In genomic region chr5:151094054-151094858, GRCh38 we compare ENCODE assay signal across 8 cellular contexts. TPM values are rescaled to one million over a fixed set of nuclear protein-coding genes. Genes with fewer than 3 reads are reported as not detected.
A peak's percentile ranks its signal among the peaks of the same experiment; 100 is the strongest.
DNase-seq lines count a peak whose midpoint lies in the region; ATAC-seq lines count a peak whose summit lies in the region.

No MANE protein-coding gene starts in this region.

- H3K36me3 ChIP-seq in Karpas-422 (ENCODE audit: insufficient read depth, low read length) (no peaks in the 10 kb centered on the region; the same call in 1 of the 2 replicates), neuronal stem cell (replicated peaks in 1 of 2; ENCODE audit: control insufficient read depth in 2 of 2, insufficient read depth in 2 of 2, low read length in 2 of 2) (no peaks in the 10 kb centered on the region)

- ATAC-seq in GM21529 (IDR thresholded peaks at IDR 0.05; ENCODE audit: unreplicated experiment) = peak; percentile 67
- peak; percentile 84 for ATAC-seq in activated T-helper 17 cell treated with anti-CD3 and anti-CD28 coated beads, Interleukin-2, amount 50 U/mL, for 72 hours (replicated peaks)
- peak; percentile 31 for ATAC-seq in left colon
- peak; percentile 78 for ATAC-seq in stimulated activated naive CD8-positive, alpha-beta T cell treated with anti-CD3 and anti-CD28 coated beads, Interleukin-15, Interleukin-2, amounts not matched to agents 100 U/mL and 50 U/mL, for 24 hours

- no peak overlapping the region for H2BK120ac ChIP-seq in neuronal stem cell (ENCODE audit: low read depth, low read length)

- H3K14ac ChIP-seq in neuronal stem cell (ENCODE audit: low read length) = no peak overlapping the region

- intact Hi-C loops in left colon (cut with DNase I, micrococcal nuclease) = no loop called here

- H3K9me3 ChIP-seq in Karpas-422 (ENCODE audit: low read length) (no peaks in the 10 kb centered on the region), neuronal stem cell (replicated peaks in 1 of 2; ENCODE audit: control insufficient read depth in 2 of 2, insufficient read depth in 1 of 2, low read depth in 1 of 2, low read length in 2 of 2) (no peaks in the 10 kb centered on the region)

- H3K27ac ChIP-seq in Karpas-422 (ENCODE audit: low read length) = no peak overlapping the region
- no peak overlapping the region for H3K27ac ChIP-seq in neuronal stem cell (replicated peaks; ENCODE audit: low read length)

- peaks cover 37% of the 10 kb centered on the region for H3K4me1 ChIP-seq in Karpas-422 (ENCODE audit: low read length)
- H3K4me1 ChIP-seq in neuronal stem cell (ENCODE audit: control insufficient read depth in 2 of 2, insufficient read depth in 1 of 2, low read depth in 1 of 2, low read length in 2 of 2) = peaks cover 0 to 5% of the 10 kb centered on the region in 2 donors

- no peaks in the 10 kb centered on the region for H3K9me2 ChIP-seq in Karpas-422 (replicated peaks; ENCODE audit: insufficient read depth, low read length)

- H3K27me3 ChIP-seq in Karpas-422 (ENCODE audit: low read length) = no peaks in the 10 kb centered on the region
- no peaks in the 10 kb centered on the region for H3K27me3 ChIP-seq in neuronal stem cell (ENCODE audit: control insufficient read depth in 3 of 3, insufficient read depth in 3 of 3, low read depth in 1 of 3, low read length in 3 of 3)

- no peaks in the 10 kb centered on the region for H4K20me1 ChIP-seq in Karpas-422 (ENCODE audit: insufficient read depth, low read depth, low read length)

- H3K27ac Mint-ChIP-seq in activated T-helper 17 cell treated with anti-CD3 and anti-CD28 coated beads, Interleukin-2, amount 50 U/mL, for 72 hours = peak overlapping the region; percentile 95

- no peak overlapping the region for H2BK5ac ChIP-seq in neuronal stem cell (ENCODE audit: low read length)

- no peak overlapping the region for H4K91ac ChIP-seq in neuronal stem cell (ENCODE audit: low read depth, low read length, poor library complexity)

- no peak overlapping the region for H2BK15ac ChIP-seq in neuronal stem cell (ENCODE audit: low read length)

- no peaks in the 10 kb centered on the region for H3K79me1 ChIP-seq in neuronal stem cell (ENCODE audit: low read depth, low read length)

- no peak overlapping the region for H4K8ac ChIP-seq in neuronal stem cell (ENCODE audit: low read depth, low read length)

- no peak overlapping the region for H3K4ac ChIP-seq in neuronal stem cell (ENCODE audit: low read length)

- H3K79me2 ChIP-seq in Karpas-422 (ENCODE audit: low read length) = no peaks in the 10 kb centered on the region

- H3K23ac ChIP-seq in neuronal stem cell (ENCODE audit: low read depth, low read length, poor library complexity) = no peak overlapping the region

- no peak overlapping the region for H2AFZ ChIP-seq in Karpas-422 (ENCODE audit: low read length)
- no peak overlapping the region for H2AFZ ChIP-seq in neuronal stem cell (ENCODE audit: low read length)

- no peak overlapping the region for H2AK5ac ChIP-seq in neuronal stem cell (ENCODE audit: low read depth, low read length)

- no peak overlapping the region for H2BK12ac ChIP-seq in neuronal stem cell (ENCODE audit: low read length)

- H3K18ac ChIP-seq in neuronal stem cell (ENCODE audit: low read length) = no peak overlapping the region

- no peaks in the 10 kb centered on the region for H3K27me3 Mint-ChIP-seq in activated T-helper 17 cell treated with anti-CD3 and anti-CD28 coated beads, Interleukin-2, amount 50 U/mL, for 72 hours

- H3K4me1 Mint-ChIP-seq in activated T-helper 17 cell treated with anti-CD3 and anti-CD28 coated beads, Interleukin-2, amount 50 U/mL, for 72 hours = peaks cover 50% of the 10 kb centered on the region

- H3K9me3 Mint-ChIP-seq in activated T-helper 17 cell treated with anti-CD3 and anti-CD28 coated beads, Interleukin-2, amount 50 U/mL, for 72 hours = no peaks in the 10 kb centered on the region

- H3K4me3 ChIP-seq in GM08714 (ENCODE audit: low read length) (peak overlapping the region; percentile 20; the same call in 1 of the 2 replicates), Karpas-422 (ENCODE audit: low read length) (no peak overlapping the region), neuronal stem cell (ENCODE audit: low read length in 2 of 2) (no peak overlapping the region)

- no peak for DNase-seq in Karpas-422
- peak; percentile 59 to 76 for DNase-seq in left colon
- peak; percentile 81 for DNase-seq in stimulated activated naive CD8-positive, alpha-beta T cell treated with anti-CD3 and anti-CD28 coated beads, Interleukin-15, Interleukin-2, amounts not matched to agents 100 U/mL and 50 U/mL, for 24 hours
- DNase-seq in neuronal stem cell (ENCODE audit: low spot score) = no peak
- DNase-seq in NCI-H82 treated with DMSO at 0.1 percent for 48 hours (lab: John Stamatoyannopoulos, UW; ENCODE audit: unreplicated experiment) = no peak

- WGBS in neuronal stem cell (ENCODE audit: extremely low coverage in 2 of 2, insufficient read length in 2 of 2, insufficient replicate concordance in 1 of 2), 2 donors = no CpG with 5 or more reads among the region's 12 CpGs

- H3K4me3 Mint-ChIP-seq in activated T-helper 17 cell treated with anti-CD3 and anti-CD28 coated beads, Interleukin-2, amount 50 U/mL, for 72 hours = peak overlapping the region; percentile 75

- no peak overlapping the region for H3K4me2 ChIP-seq in Karpas-422 (ENCODE audit: low read depth, low read length, poor library complexity, severe bottlenecking)
- H3K4me2 ChIP-seq in neuronal stem cell (ENCODE audit: insufficient read depth, low read length, poor library complexity, severe bottlenecking) = no peak overlapping the region

- peaks cover 48% of the 10 kb centered on the region for H3K36me3 Mint-ChIP-seq in activated T-helper 17 cell treated with anti-CD3 and anti-CD28 coated beads, Interleukin-2, amount 50 U/mL, for 72 hours (ENCODE audit: low read depth)

- H3K9ac ChIP-seq in Karpas-422 (ENCODE audit: low read length) (peak overlapping the region; percentile 11; the same call in 1 of the 2 replicates), neuronal stem cell (ENCODE audit: low read depth, low read length, poor library complexity) (no peak overlapping the region)

RNA-seq across cellular contexts. Expression of gene TNIP1, which starts 13.4 kb away (rescaled TPM):
- 106 and 205 TPM in 2 replicates for total RNA-seq in Karpas-422 (2014; rRNA removed; shearing (Covaris generic); ENCODE audit: low replicate concordance)
- 100 to 1,000 TPM; 316 to 609 TPM for total RNA-seq in activated T-helper 17 cell treated with anti-CD3 and anti-CD28 coated beads, Interleukin-2, amount 50 U/mL, for 72 hours
- total RNA-seq in left colon = 100 to 1,000 TPM; 200 to 215 TPM
- 23.9 TPM for polyA plus RNA-seq in neuronal stem cell (2013, experiment 1 of 2)
- 23.0 TPM for polyA plus RNA-seq in neuronal stem cell (2013, experiment 2 of 2)

Comparison
In these comparisons a context has a peak if more than half of its experiments do, and no peak if none do; other contexts are left out.
1. ATAC-seq: peak in every context shown above with its lines; median percentile 84 in activated T-helper 17 cell treated with anti-CD3 and anti-CD28 coated beads, Interleukin-2, amount 50 U/mL, for 72 hours; 78 in stimulated activated naive CD8-positive, alpha-beta T cell treated with anti-CD3 and anti-CD28 coated beads, Interleukin-15, Interleukin-2, amounts not matched to agents 100 U/mL and 50 U/mL, for 24 hours; 67 in GM21529; 31 in left colon.
2. DNase-seq: peak in left colon (2 of 2) and stimulated activated naive CD8-positive, alpha-beta T cell treated with anti-CD3 and anti-CD28 coated beads, Interleukin-15, Interleukin-2, amounts not matched to agents 100 U/mL and 50 U/mL, for 24 hours (single experiment); none in Karpas-422 (single experiment), neuronal stem cell (single experiment) and NCI-H82 treated with DMSO at 0.1 percent for 48 hours (single experiment).